In genomic region chr9:123727332-123727731, GRCh38 we compare ENCODE assay signal across 24 cellular contexts.
"Had no signal": no experiment of that assay in that cellular context is flagged by ENCODE, and none has a peak within 500 bp of the region (broad histone marks: within the 10 kb centered on the region; RNA-seq: fewer than 3 reads in every experiment).

No MANE protein-coding gene starts in this region.

- H3K27ac ChIP-seq: left lung, right lobe of liver, skin epidermis, suprapubic skin, tibial nerve, uterus, VCaP had no signal

- H3K4me3 ChIP-seq: left lung, lung, right lobe of liver, skin epidermis, suprapubic skin, tibial nerve, uterus had no signal

- H3K9me3 ChIP-seq: right lobe of liver, suprapubic skin, uterus had no signal

- H3K4me1 ChIP-seq: left lung, tibial nerve, uterus had no signal

- H3K27me3 ChIP-seq: left lung, right lobe of liver, suprapubic skin, tibial nerve, uterus had no signal

- H3K36me3 ChIP-seq: left lung, right lobe of liver, suprapubic skin, uterus had no signal

- ATAC-seq: activated CD8-positive, alpha-beta T cell treated with anti-CD3 and anti-CD28 coated beads, Interleukin-2, amount 10 ng/mL, durations not matched to agents 7 days and 5 days; esophagus mucosa; left lung; naive thymus-derived CD4-positive, alpha-beta T cell; right lobe of liver; stimulated activated naive CD8-positive, alpha-beta T cell treated with anti-CD3 and anti-CD28 coated beads, Interleukin-15, amount 100 ng/mL, for 72 hours had no signal

- DNase-seq: activated CD4-positive, alpha-beta T cell treated with anti-CD3 and anti-CD28 coated beads, Interleukin-2, amount 10 ng/mL, durations not matched to agents 7 days and 5 days; activated CD4-positive, CD25-positive, alpha-beta regulatory T cell treated with anti-CD3 and anti-CD28 coated beads, Interleukin-2, amount 50 U/mL, for 72 hours; activated CD8-positive, alpha-beta T cell treated with anti-CD3 and anti-CD28 coated beads, Interleukin-2, amount 10 ng/mL, durations not matched to agents 7 days and 5 days; activated gamma-delta T cell treated with Interleukin-2 at 50 U/mL for 16 hours; aorta; caudate nucleus; dermis blood vessel endothelial cell; effector CD8-positive, alpha-beta T cell; foreskin melanocyte; immature natural killer cell; kidney glomerular epithelial cell; left lung; naive thymus-derived CD4-positive, alpha-beta T cell; occipital lobe; right lobe of liver; stimulated activated CD4-positive, alpha-beta T cell treated with anti-CD3 and anti-CD28 coated beads, Interleukin-1b, Interleukin-23, amount 100 ng/mL, for 48 hours; stimulated activated naive CD8-positive, alpha-beta T cell treated with anti-CD3 and anti-CD28 coated beads, Interleukin-15, amount 100 ng/mL, for 72 hours; uterus had no signal
